15 cellular contexts compared by ENCODE assay signal in the genomic region with DNA sequence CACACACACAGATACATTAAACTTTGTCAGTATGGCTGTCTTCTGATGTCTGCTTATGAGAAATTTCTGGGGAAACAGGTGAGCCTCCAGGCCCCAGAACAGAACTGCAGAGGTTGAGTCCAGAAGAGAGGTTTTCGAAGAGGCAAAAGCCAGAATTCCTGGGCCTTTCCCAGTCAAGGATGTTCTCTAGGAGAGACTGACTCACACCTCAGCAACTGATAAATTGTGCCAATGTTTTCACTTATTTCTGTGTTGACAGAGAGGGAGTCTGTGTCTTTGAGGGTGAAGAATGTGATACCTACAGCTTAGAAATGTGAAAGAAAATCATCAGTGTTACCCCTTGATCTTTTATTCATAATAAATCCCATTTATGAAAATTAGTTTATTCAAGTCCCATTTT. TPM values are rescaled to one million over a fixed set of nuclear protein-coding genes. Genes with fewer than 3 reads are reported as not detected.
DNase-seq lines count a peak whose midpoint lies in the region; ATAC-seq and TF ChIP-seq lines count a peak whose summit lies in the region.
"Had no signal": no experiment of that assay in that cellular context is flagged by ENCODE, and none has a peak within 500 bp of the region (broad histone marks: within the 10 kb centered on the region; RNA-seq: fewer than 3 reads in every experiment).

No MANE protein-coding gene starts in this region.

- TF ChIP-seq CTCF in PC-3 (conservative IDR thresholded peaks at IDR 0.05; ENCODE audit: low read depth, low read length): no peak
- no peak for TF ChIP-seq CTCF in fibroblast of pulmonary artery (IDR thresholded peaks at IDR 0.05; ENCODE audit: low read length, missing control alignments)
- no peak for TF ChIP-seq CTCF in sigmoid colon (IDR thresholded peaks at IDR 0.05)

- no peaks in the 10 kb centered on the region for H3K9me3 Mint-ChIP-seq in activated naive CD4-positive, alpha-beta T cell treated with anti-CD3 and anti-CD28 coated beads, Interleukin-2, amount 10 ng/mL, durations not matched to agents 7 days and 5 days
- H3K9me3 Mint-ChIP-seq: activated CD4-positive, alpha-beta memory T cell treated with anti-CD3 and anti-CD28 coated beads, Interleukin-2, amount 10 ng/mL, durations not matched to agents 7 days and 5 days; activated naive CD8-positive, alpha-beta T cell treated with anti-CD3 and anti-CD28 coated beads, Interleukin-2, amount 10 ng/mL, durations not matched to agents 7 days and 5 days had no signal

- CTCF ChIA-PET in PC-3 (lab: Charles Lee): no interaction called here
- CTCF ChIA-PET in activated naive CD4-positive, alpha-beta T cell treated with anti-CD3 and anti-CD28 coated beads, Interleukin-2, amount 10 ng/mL, durations not matched to agents 7 days and 5 days (lab: Charles Lee): interaction anchor here (1.8 kb wide), 1 partner anchor 12 kb away, joined by 10 read pairs; no protein-coding TSS in a partner anchor

- H3K36me3 Mint-ChIP-seq in activated naive CD4-positive, alpha-beta T cell treated with anti-CD3 and anti-CD28 coated beads, Interleukin-2, amount 10 ng/mL, durations not matched to agents 7 days and 5 days: no peaks in the 10 kb centered on the region
- H3K36me3 Mint-ChIP-seq: stimulated activated naive B cell treated with anti-CD40 and anti-IgM and Interleukin-4, amounts not matched to agents 10 μg/mL and 1 μg/mL and 100 μg/mL, for 72 hours had no signal

- peaks cover 53% of the 10 kb centered on the region for H4K20me1 ChIP-seq in BLaER1
- H4K20me1 ChIP-seq in PC-3 (ENCODE audit: low read length): no peaks in the 10 kb centered on the region

- no peak overlapping the region for H2AFZ ChIP-seq in PC-3 (ENCODE audit: low read length)

- H3K36me3 ChIP-seq in BLaER1 (peaks cover 31% of the 10 kb centered on the region), PC-3 (ENCODE audit: low read depth, low read length) (no peaks in the 10 kb centered on the region), sigmoid colon (no peaks in the 10 kb centered on the region)
- H3K36me3 ChIP-seq: Peyer's patch had no signal

- H3K4me3 Mint-ChIP-seq in activated naive CD4-positive, alpha-beta T cell treated with anti-CD3 and anti-CD28 coated beads, Interleukin-2, amount 10 ng/mL, durations not matched to agents 7 days and 5 days: no peak overlapping the region
- H3K4me3 Mint-ChIP-seq: activated CD4-positive, alpha-beta memory T cell treated with anti-CD3 and anti-CD28 coated beads, Interleukin-2, amount 10 ng/mL, durations not matched to agents 7 days and 5 days; activated naive CD8-positive, alpha-beta T cell treated with anti-CD3 and anti-CD28 coated beads, Interleukin-2, amount 10 ng/mL, durations not matched to agents 7 days and 5 days; stimulated activated naive B cell treated with anti-CD40 and anti-IgM and Interleukin-4, amounts not matched to agents 10 μg/mL and 1 μg/mL and 100 μg/mL, for 72 hours had no signal

- H3K4me1 ChIP-seq in BLaER1 (peaks cover 99% of the 10 kb centered on the region), PC-3 (ENCODE audit: insufficient read depth, low read length) (peaks cover 12% of the 10 kb centered on the region; the same call in 1 of the 2 replicates), sigmoid colon (peaks cover 0 to 72% (median 64%) of the 10 kb centered on the region in 4 donors)

- TF ChIP-seq POLR2A in sigmoid colon (IDR thresholded peaks at IDR 0.05): no peak

- H3F3A ChIP-seq in PC-3 (ENCODE audit: low read length, unreplicated experiment): no peaks in the 10 kb centered on the region

- H3K27ac Mint-ChIP-seq in activated naive CD4-positive, alpha-beta T cell treated with anti-CD3 and anti-CD28 coated beads, Interleukin-2, amount 10 ng/mL, durations not matched to agents 7 days and 5 days: no peak overlapping the region
- H3K27ac Mint-ChIP-seq: activated CD4-positive, alpha-beta memory T cell treated with anti-CD3 and anti-CD28 coated beads, Interleukin-2, amount 10 ng/mL, durations not matched to agents 7 days and 5 days; activated naive CD8-positive, alpha-beta T cell treated with anti-CD3 and anti-CD28 coated beads, Interleukin-2, amount 10 ng/mL, durations not matched to agents 7 days and 5 days; stimulated activated naive B cell treated with anti-CD40 and anti-IgM and Interleukin-4, amounts not matched to agents 10 μg/mL and 1 μg/mL and 100 μg/mL, for 72 hours had no signal

- no TSS peak for BruUV-seq in PC-3 (replicated peaks; lab: Mats Ljungman, UMichigan)

- peak overlapping the region; percentile 79 for H3K4me2 ChIP-seq in BLaER1
- no peak overlapping the region for H3K4me2 ChIP-seq in PC-3 (ENCODE audit: low read length)

- ATAC-seq in PC-3: peak; percentile 33; the same call in 1 of the 2 replicates
- ATAC-seq: stimulated activated naive B cell treated with anti-CD40 and anti-IgM and Interleukin-4, amounts not matched to agents 10 μg/mL and 1 μg/mL and 100 μg/mL, for 72 hours had no signal

- no peaks in the 10 kb centered on the region for H3K27me3 ChIP-seq in BLaER1
- H3K27me3 ChIP-seq in PC-3 (ENCODE audit: low read length): no peaks in the 10 kb centered on the region
- no peaks in the 10 kb centered on the region for H3K27me3 ChIP-seq in sigmoid colon
- H3K27me3 ChIP-seq: Peyer's patch had no signal

- H3K9me3 ChIP-seq in BLaER1 (no peaks in the 10 kb centered on the region), PC-3 (ENCODE audit: low read length) (no peaks in the 10 kb centered on the region), sigmoid colon (no peaks in the 10 kb centered on the region)
- H3K9me3 ChIP-seq: Peyer's patch had no signal

- intact Hi-C loops in PC-3 (cut with micrococcal nuclease): no loop called here
- intact Hi-C loops in sigmoid colon (cut with DNase I): no loop called here

- peaks cover 3% of the 10 kb centered on the region for H3K4me1 Mint-ChIP-seq in activated naive CD4-positive, alpha-beta T cell treated with anti-CD3 and anti-CD28 coated beads, Interleukin-2, amount 10 ng/mL, durations not matched to agents 7 days and 5 days

- H3K27ac ChIP-seq in BLaER1 (peak overlapping the region; percentile 77), PC-3 (ENCODE audit: low read length) (no peak overlapping the region), sigmoid colon (peak overlapping the region; percentile 74 to 84 (median 82))

- no peak for TF ChIP-seq EP300 in sigmoid colon (IDR thresholded peaks at IDR 0.05)

- no peak overlapping the region for H3K4me3 ChIP-seq in BLaER1
- no peak overlapping the region for H3K4me3 ChIP-seq in PC-3 (ENCODE audit: low read length)
- no peak overlapping the region for H3K4me3 ChIP-seq in fibroblast of pulmonary artery (replicated peaks; ENCODE audit: low read depth, low read length)
- no peak overlapping the region for H3K4me3 ChIP-seq in sigmoid colon
- H3K4me3 ChIP-seq: Peyer's patch had no signal

- DNase-seq in PC-3 (no peak), fibroblast of pulmonary artery (ENCODE audit: low read depth) (peak; percentile 20), sigmoid colon (no peak), HUDEP-2 (lab: John Stamatoyannopoulos, UW; ENCODE audit: unreplicated experiment in 76 of 76) (no peak), SW 1271 (lab: John Stamatoyannopoulos, UW) (no peak), AG08396 (ENCODE audit: low spot score) (no peak)
- DNase-seq in activated naive CD4-positive, alpha-beta T cell treated with anti-CD3 and anti-CD28 coated beads, Interleukin-2, amount 10 ng/mL, durations not matched to agents 7 days and 5 days: no peak
- DNase-seq: activated CD4-positive, alpha-beta memory T cell treated with anti-CD3 and anti-CD28 coated beads, Interleukin-2, amount 10 ng/mL, durations not matched to agents 7 days and 5 days; activated naive CD8-positive, alpha-beta T cell treated with anti-CD3 and anti-CD28 coated beads, Interleukin-2, amount 10 ng/mL, durations not matched to agents 7 days and 5 days; activated T-cell treated with anti-CD3 and anti-CD28 coated beads, Interleukin-2, amount 50 U/mL, for 48 hours; NCI-H2029 treated with DMSO at 0.1 percent for 48 hours; NCI-H69; Peyer's patch; stimulated activated naive B cell treated with anti-CD40 and anti-IgM and Interleukin-4, amounts not matched to agents 10 μg/mL and 1 μg/mL and 100 μg/mL, for 72 hours had no signal

- peak overlapping the region; percentile 62; the same call in 1 of the 2 replicates for H3K9ac ChIP-seq in BLaER1
- no peak overlapping the region for H3K9ac ChIP-seq in PC-3 (ENCODE audit: low read length)

- no peaks in the 10 kb centered on the region for H3K9me2 ChIP-seq in PC-3 (replicated peaks; ENCODE audit: low read length)

- peaks cover 94% of the 10 kb centered on the region for H3K79me2 ChIP-seq in PC-3 (ENCODE audit: low read length)

- POLR2A ChIA-PET in PC-3 (lab: Charles Lee; ENCODE audit: unreplicated experiment): no interaction called here

- no peaks in the 10 kb centered on the region for H3K27me3 Mint-ChIP-seq in activated naive CD4-positive, alpha-beta T cell treated with anti-CD3 and anti-CD28 coated beads, Interleukin-2, amount 10 ng/mL, durations not matched to agents 7 days and 5 days
- H3K27me3 Mint-ChIP-seq: activated CD4-positive, alpha-beta memory T cell treated with anti-CD3 and anti-CD28 coated beads, Interleukin-2, amount 10 ng/mL, durations not matched to agents 7 days and 5 days; activated naive CD8-positive, alpha-beta T cell treated with anti-CD3 and anti-CD28 coated beads, Interleukin-2, amount 10 ng/mL, durations not matched to agents 7 days and 5 days had no signal

- 85 to 97% methylated on average over 1 of the region's 1 CpG for WGBS in sigmoid colon, 2 donors

RNA-seq across cellular contexts. Expression of a gene that starts 30.3 kb away (rescaled TPM):
- 3.1 and 3.7 TPM in 2 replicates for total RNA-seq in PC-3 (2014; rRNA removed)
- 1 to 10 TPM; 2.5 to 7.6 (median 7.3) TPM for total RNA-seq in sigmoid colon
- 100 to 1,000 TPM in 1 of 3 donors, 10 to 100 TPM in 2; 66.1 to 114 (median 78.0) TPM for polyA plus RNA-seq in sigmoid colon
- total RNA-seq: activated naive CD8-positive, alpha-beta T cell treated with anti-CD3 and anti-CD28 coated beads, Interleukin-2, amount 10 ng/mL, durations not matched to agents 7 days and 5 days had no signal
